Comparison of ENCODE assay signal across 24 cellular contexts in genomic region chr11:97684486-97685439, GRCh38.
"Had no signal": no experiment of that assay in that cellular context is flagged by ENCODE, and none has a peak within 500 bp of the region (broad histone marks: within the 10 kb centered on the region; RNA-seq: fewer than 3 reads in every experiment).

No MANE protein-coding gene starts in this region.

- H3K4me2 ChIP-seq: smooth muscle cell had no signal

- H3K27me3 ChIP-seq: ascending aorta, brain microvascular endothelial cell, esophagus squamous epithelium, gastrocnemius medialis, sigmoid colon, testis, vagina had no signal

- H3K4me1 ChIP-seq: ascending aorta, esophagus squamous epithelium, gastrocnemius medialis, sigmoid colon, testis, vagina had no signal

- ATAC-seq: activated naive CD4-positive, alpha-beta T cell treated with anti-CD3 and anti-CD28 coated beads, Interleukin-2, amount 50 U/mL, for 72 hours; activated T-helper 17 cell treated with anti-CD3 and anti-CD28 coated beads, Interleukin-2, amount 50 U/mL, for 72 hours; gastrocnemius medialis; left lobe of liver; stimulated activated memory B cell treated with anti-CD40 and anti-IgM and Interleukin-4, amounts not matched to agents 10 μg/mL and 1 μg/mL and 100 μg/mL, for 72 hours; T-cell had no signal

- DNase-seq: activated CD4-positive, alpha-beta T cell treated with anti-CD3 and anti-CD28 coated beads for 1 hour; activated CD4-positive, alpha-beta T cell treated with anti-CD3 and anti-CD28 coated beads, Interleukin-2, amount 50 U/mL, for 1 hour; activated CD8-positive, alpha-beta memory T cell treated with anti-CD3 and anti-CD28 coated beads, Interleukin-2, amount 50 U/mL, for 4 hours; activated T-cell treated with anti-CD3 and anti-CD28 coated beads, Interleukin-2, amount 50 U/mL, for 24 hours; brain microvascular endothelial cell; esophagus squamous epithelium; gastrocnemius medialis; head of caudate nucleus; occipital lobe; posterior cingulate gyrus; sigmoid colon; stimulated activated CD4-positive, alpha-beta T cell treated with anti-CD3 and anti-CD28 coated beads, Interleukin-15, amount 100 ng/mL, for 24 hours; T-cell; testis; trophoblast cell; WERI-Rb-1 had no signal

- H3K9me3 ChIP-seq: ascending aorta, gastrocnemius medialis, sigmoid colon, testis, vagina had no signal

- H3K36me3 ChIP-seq: ascending aorta, brain microvascular endothelial cell, esophagus squamous epithelium, gastrocnemius medialis, sigmoid colon, vagina, WERI-Rb-1 had no signal

- H3K27ac ChIP-seq: ascending aorta, brain microvascular endothelial cell, coronary artery, esophagus squamous epithelium, gastrocnemius medialis, sigmoid colon, testis, vagina, WERI-Rb-1 had no signal

- H3K4me3 ChIP-seq: ascending aorta, coronary artery, esophagus squamous epithelium, gastrocnemius medialis, sigmoid colon, smooth muscle cell, testis, vagina had no signal
